31 cellular contexts compared by ENCODE assay signal in the genomic region with DNA sequence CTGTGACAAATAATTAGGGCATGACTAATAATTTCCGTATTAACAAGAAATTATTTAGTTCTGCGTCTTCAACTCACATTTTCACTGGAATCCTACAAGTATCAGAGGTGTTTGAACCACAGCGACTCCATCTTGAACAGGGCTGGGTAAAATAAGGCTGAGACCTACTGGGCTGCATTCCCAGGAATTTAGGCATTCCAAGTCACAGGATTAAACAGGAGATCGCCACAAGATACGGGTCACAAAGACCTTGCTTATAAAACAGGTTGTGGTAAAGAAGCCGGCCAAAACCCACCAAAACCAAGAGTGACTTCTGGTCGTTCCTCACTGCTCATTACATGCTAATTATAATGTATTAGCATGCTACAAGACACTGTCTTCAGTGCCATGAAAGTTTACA.
"Had no signal": no experiment of that assay in that cellular context is flagged by ENCODE, and none has a peak within 500 bp of the region (broad histone marks: within the 10 kb centered on the region; RNA-seq: fewer than 3 reads in every experiment).

No MANE protein-coding gene starts in this region.

- DNase-seq: activated B cell treated with CpG ODN at 0.5 μM for 24 hours; activated CD4-positive, alpha-beta memory T cell treated with anti-CD3 and anti-CD28 coated beads for 36 hours; activated CD4-positive, alpha-beta T cell treated with anti-CD3 and anti-CD28 coated beads for 4 hours; activated CD4-positive, alpha-beta T cell treated with anti-CD3 and anti-CD28 coated beads, Interleukin-2, amount 10 ng/mL, durations not matched to agents 24 days and 14 days; activated CD4-positive, alpha-beta T cell treated with anti-CD3 and anti-CD28 coated beads, Interleukin-2, amount 50 U/mL, for 1 hour; activated CD4-positive, alpha-beta T cell treated with anti-CD3 and anti-CD28 coated beads, Interleukin-2, amount 50 U/mL, for 4 hours; activated CD4-positive, CD25-positive, alpha-beta regulatory T cell treated with anti-CD3 and anti-CD28 coated beads, Interleukin-2, amount 50 U/mL, for 72 hours; activated CD8-positive, alpha-beta memory T cell treated with anti-CD3 and anti-CD28 coated beads, Interleukin-2, amount 50 U/mL, for 4 hours; activated CD8-positive, alpha-beta T cell treated with anti-CD3 and anti-CD28 coated beads for 36 hours; activated effector memory CD4-positive, alpha-beta T cell treated with anti-CD3 and anti-CD28 coated beads, Interleukin-2, amount 50 U/mL, for 16 hours; activated gamma-delta T cell treated with Interleukin-2 at 50 U/mL for 16 hours; activated naive CD4-positive, alpha-beta T cell; activated naive CD4-positive, alpha-beta T cell treated with anti-CD3 and anti-CD28 coated beads for 36 hours; activated naive CD4-positive, alpha-beta T cell treated with anti-CD3 and anti-CD28 coated beads, Interleukin-2, amount 50 U/mL, for 16 hours; activated naive CD8-positive, alpha-beta T cell treated with anti-CD3 and anti-CD28 coated beads for 36 hours; activated T-cell treated with anti-CD3 and anti-CD28 coated beads for 4 hours; activated T-cell treated with anti-CD3 and anti-CD28 coated beads, Interleukin-2, amount 50 U/mL, for 1 hour; activated T-cell treated with anti-CD3 and anti-CD28 coated beads, Interleukin-2, amount 50 U/mL, for 4 hours; activated T-cell treated with anti-CD3 and anti-CD28 coated beads, Interleukin-2, amount 50 U/mL, for 72 hours; adrenal gland; amniotic stem cell; aorta; caudate nucleus; cerebellar nuclear complex; T-helper 1 cell; T-helper 2 cell; T-helper 9 cell had no signal

- H3K27ac ChIP-seq: adrenal gland, cardiac muscle cell, VCaP had no signal

- ATAC-seq: activated CD8-positive, alpha-beta T cell treated with anti-CD3 and anti-CD28 coated beads for 36 hours; activated naive CD4-positive, alpha-beta T cell treated with anti-CD3 and anti-CD28 coated beads, Interleukin-2, amount 50 U/mL, for 72 hours; activated T-cell treated with anti-CD3 and anti-CD28 coated beads, Interleukin-2, amount 50 U/mL, for 4 hours; activated T-cell treated with anti-CD3 and anti-CD28 coated beads, Interleukin-2, amount 50 U/mL, for 72 hours; activated T-helper 17 cell treated with anti-CD3 and anti-CD28 coated beads, Interleukin-2, amount 50 U/mL, for 72 hours had no signal

- H3K36me3 ChIP-seq: adrenal gland, cardiac muscle cell had no signal

- H3K4me3 ChIP-seq: adrenal gland, cardiac muscle cell had no signal
